In the genomic region with DNA sequence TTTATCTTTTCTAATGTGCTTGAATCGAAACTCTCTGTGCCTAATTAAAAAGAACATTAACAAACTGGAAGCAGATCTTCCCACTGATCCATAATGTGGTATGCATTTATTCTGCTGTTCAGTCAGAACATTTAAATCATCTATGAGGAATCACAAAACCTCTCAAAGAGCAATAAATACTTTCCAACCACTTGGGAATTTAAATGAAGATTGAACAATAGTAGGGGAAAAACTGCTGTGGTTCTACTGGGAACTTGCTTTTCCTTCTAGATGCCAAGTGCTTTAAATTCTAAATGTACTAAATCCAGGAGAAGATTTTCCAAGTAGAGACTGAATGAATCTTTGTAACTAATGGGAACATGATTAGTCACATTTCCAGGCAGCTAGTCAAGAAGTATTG, we compare ENCODE assay signal across 26 cellular contexts. TPM values are rescaled to one million over a fixed set of nuclear protein-coding genes. Genes with fewer than 3 reads are reported as not detected.
DNase-seq lines count a peak whose midpoint lies in the region; ATAC-seq, FAIRE-seq and TF ChIP-seq lines count a peak whose summit lies in the region.
"Had no signal": no experiment of that assay in that cellular context is flagged by ENCODE, and none has a peak within 500 bp of the region (broad histone marks: within the 10 kb centered on the region; RNA-seq: fewer than 3 reads in every experiment).

No MANE protein-coding gene starts in this region.

- ATAC-seq in gastrocnemius medialis (no peak), HG02588 (IDR thresholded peaks at IDR 0.05; ENCODE audit: unreplicated experiment) (no peak)
- ATAC-seq: A549, SK-N-SH treated with all-trans-retinoic acid at 6 μM for 48 hours had no signal

- H2BK12ac ChIP-seq in H1 (ENCODE audit: low read depth, low read length), result no peak overlapping the region

- H3K9ac ChIP-seq in H1 (replicated peaks in 1 of 4; ENCODE audit: extremely low read depth in 1 of 4, low read depth in 3 of 4, low read length in 3 of 4), result no peak overlapping the region

- H3K9me3 ChIP-seq in H1 (ENCODE audit: insufficient read depth in 2 of 2, low read depth in 1 of 2, low read length in 1 of 2) (no peaks in the 10 kb centered on the region), gastrocnemius medialis (no peaks in the 10 kb centered on the region)
- H3K9me3 ChIP-seq: A549 had no signal

- H3K56ac ChIP-seq in H1 (replicated peaks; ENCODE audit: insufficient read length, low read depth, low read length), result no peak overlapping the region

- no peak overlapping the region for H3K23ac ChIP-seq in H1 (ENCODE audit: insufficient read length)

- H3K27ac ChIP-seq in H1 (ENCODE audit: low read depth, low read length) (no peak overlapping the region), gastrocnemius medialis (peak overlapping the region in 3 of 4 donors; percentile 24 to 58 (median 32))
- H3K27ac ChIP-seq: A549 had no signal

- H4K8ac ChIP-seq in H1 (ENCODE audit: extremely low read depth, insufficient read depth, low read length), result no peak overlapping the region

- peak overlapping the region; percentile 63; the same call in 1 of the 2 replicates for H2AFZ ChIP-seq in H1 (ENCODE audit: low read length)

- TF ChIP-seq CTCF in H1 (IDR thresholded peaks at IDR 0.05; ENCODE audit: control extremely low read depth in 1 of 3, insufficient read depth in 1 of 3, low read depth in 1 of 3, low read length in 3 of 3), result no peak
- TF ChIP-seq CTCF in gastrocnemius medialis (IDR thresholded peaks at IDR 0.05 in 4 of 5, conservative IDR thresholded peaks at IDR 0.05 in 1 of 5), result no peak

- H4K20me1 ChIP-seq in H1 (replicated peaks in 1 of 2; ENCODE audit: control insufficient read depth in 1 of 2, insufficient read depth in 2 of 2, low read length in 2 of 2), result no peaks in the 10 kb centered on the region

- H3K27me3 ChIP-seq in H1 (replicated peaks in 1 of 4; ENCODE audit: control insufficient read depth in 3 of 4, extremely low read depth in 1 of 4, insufficient read depth in 3 of 4, low read length in 3 of 4), result no peaks in the 10 kb centered on the region
- H3K27me3 ChIP-seq in gastrocnemius medialis, result no peaks in the 10 kb centered on the region

- H2BK120ac ChIP-seq in H1 (replicated peaks; ENCODE audit: low read depth, low read length), result no peak overlapping the region

- TF ChIP-seq EP300 in H1 (IDR thresholded peaks at IDR 0.05; ENCODE audit: borderline replicate concordance in 1 of 2, low read depth in 2 of 2, low read length in 2 of 2), result no peak

- no peak overlapping the region for H3K18ac ChIP-seq in H1 (ENCODE audit: extremely low read depth, low read length)

- no peak overlapping the region for H3K4me2 ChIP-seq in H1 (ENCODE audit: insufficient read depth in 1 of 2, low read depth in 2 of 2, low read length in 2 of 2)
- H3K4me2 ChIP-seq: A549 had no signal

- no peak for TF ChIP-seq RAD21 in H1 (IDR thresholded peaks at IDR 0.05 in 1 of 2, conservative IDR thresholded peaks at IDR 0.05 in 1 of 2; ENCODE audit: low read depth in 2 of 2, low read length in 2 of 2)

- no peak overlapping the region for H3K4ac ChIP-seq in H1 (replicated peaks; ENCODE audit: insufficient read length, low read depth, low read length)

- in situ Hi-C loops in gastrocnemius medialis (cut with MboI; ENCODE audit: low sequenced_read_pairs in 4 of 4), result no loop called here

- 62% methylated on average over 1 of the region's 1 CpG; no CpG with 5 or more reads in 1 of the 2 experiments for WGBS in H1 (ENCODE audit: extremely low coverage in 1 of 2, insufficient coverage in 1 of 2, insufficient read length in 1 of 2, insufficient replicate concordance in 2 of 2, low coverage in 1 of 2, low lambda C conversion rate in 2 of 2, missing lambda C conversion rate in 1 of 2), 2 experiments

- FAIRE-seq in H1 (lab: Jason Lieb, UNC), result no peak
- FAIRE-seq: A549, GM18507, RCC 7860 had no signal

- H3K23me2 ChIP-seq in H1 (ENCODE audit: low read depth, low read length), result no peaks in the 10 kb centered on the region

- peak; percentile 57 for DNase-seq in DMS79 (lab: John Stamatoyannopoulos, UW)
- DNase-seq in astrocyte of the hippocampus (ENCODE audit: low read depth, low spot score), result peak; percentile 79
- no peak for DNase-seq in H1 (ENCODE audit: low read depth in 1 of 2, low spot score in 2 of 2)
- no peak for DNase-seq in gastrocnemius medialis
- DNase-seq in AG20443 (ENCODE audit: low spot score), result no peak
- no peak for DNase-seq in NCI-H2227 (lab: John Stamatoyannopoulos, UW; ENCODE audit: unreplicated experiment)
- no peak for DNase-seq in CD1c-positive myeloid dendritic cell (ENCODE audit: extremely low spot score)
- DNase-seq: Calu3, GOT3, HCEC 1CT, Kasumi-1, NCI-H1092 treated with DMSO at 0.1 percent for 48 hours, NCI-H1436, NCI-H187 treated with DMSO at 0.1 percent for 48 hours, NCI-H2171 treated with DMSO at 0.1 percent for 48 hours, NCI-H524 treated with DMSO at 0.1 percent for 48 hours, NCI-H774 had no signal

- H3K36me3 ChIP-seq in H1 (ENCODE audit: control insufficient read depth in 2 of 4, insufficient read depth in 4 of 4, low read length in 3 of 4) (no peaks in the 10 kb centered on the region), gastrocnemius medialis (peaks cover 0 to 60% of the 10 kb centered on the region in 2 donors)

- H3K79me1 ChIP-seq in H1 (ENCODE audit: low read depth, low read length), result no peaks in the 10 kb centered on the region

- CTCF ChIA-PET in H1 (lab: Charles Lee; ENCODE audit: partially characterized antibody), result no interaction called here

- H3K14ac ChIP-seq in H1 (ENCODE audit: insufficient read length), result no peak overlapping the region

- TF ChIP-seq POLR2A in H1 (IDR thresholded peaks at IDR 0.05; ENCODE audit: control extremely low read depth in 1 of 2, low read depth in 2 of 2, low read length in 2 of 2) (no peak), gastrocnemius medialis (IDR thresholded peaks at IDR 0.05) (no peak)

- no peaks in the 10 kb centered on the region for H3K79me2 ChIP-seq in H1 (ENCODE audit: control insufficient read depth in 1 of 2, insufficient read depth in 2 of 2, low read length in 2 of 2)

- no peak overlapping the region for H2BK15ac ChIP-seq in H1 (ENCODE audit: low read length)

- H4K91ac ChIP-seq in H1 (replicated peaks; ENCODE audit: insufficient read length, low read length), result no peak overlapping the region

- H2BK20ac ChIP-seq in H1 (ENCODE audit: low read length), result no peak overlapping the region

- intact Hi-C loops in gastrocnemius medialis (cut with DNase I; ENCODE audit: low total_unique reads), result no loop called here

- POLR2A ChIA-PET in H1 (lab: Charles Lee; ENCODE audit: partially characterized antibody), result no interaction called here

- H3K4me1 ChIP-seq in H1 (replicated peaks in 1 of 4; ENCODE audit: control insufficient read depth in 3 of 4, insufficient read depth in 4 of 4, low read length in 3 of 4) (no peaks in the 10 kb centered on the region), gastrocnemius medialis (peaks cover 0 to 4% of the 10 kb centered on the region in 2 donors)

- no peak overlapping the region for H3K4me3 ChIP-seq in H1 (ENCODE audit: extremely low read depth in 1 of 4, insufficient read depth in 2 of 4, low read depth in 3 of 4, low read length in 4 of 4)
- H3K4me3 ChIP-seq in gastrocnemius medialis, result no peak overlapping the region
- H3K4me3 ChIP-seq: A549 had no signal

- H2AK5ac ChIP-seq in H1 (ENCODE audit: low read depth, low read length), result no peak overlapping the region

- H4K5ac ChIP-seq in H1 (ENCODE audit: insufficient read length, low read depth, low read length), result no peak overlapping the region

- no peak overlapping the region for H2BK5ac ChIP-seq in H1 (ENCODE audit: low read depth, low read length)

TF ChIP-seq in H1, 55 proteins besides CTCF, POLR2A, EP300 and RAD21 (continues in another document):
- TF ChIP-seq, protein P1, sequence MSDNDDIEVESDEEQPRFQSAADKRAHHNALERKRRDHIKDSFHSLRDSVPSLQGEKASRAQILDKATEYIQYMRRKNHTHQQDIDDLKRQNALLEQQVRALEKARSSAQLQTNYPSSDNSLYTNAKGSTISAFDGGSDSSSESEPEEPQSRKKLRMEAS (IDR thresholded peaks at IDR 0.05), result no peak
- TF ChIP-seq CEBPB (IDR thresholded peaks at IDR 0.05; ENCODE audit: low read depth, low read length) (no peak), CREB1 (IDR thresholded peaks at IDR 0.05) (no peak)
- TF ChIP-seq, protein P2, sequence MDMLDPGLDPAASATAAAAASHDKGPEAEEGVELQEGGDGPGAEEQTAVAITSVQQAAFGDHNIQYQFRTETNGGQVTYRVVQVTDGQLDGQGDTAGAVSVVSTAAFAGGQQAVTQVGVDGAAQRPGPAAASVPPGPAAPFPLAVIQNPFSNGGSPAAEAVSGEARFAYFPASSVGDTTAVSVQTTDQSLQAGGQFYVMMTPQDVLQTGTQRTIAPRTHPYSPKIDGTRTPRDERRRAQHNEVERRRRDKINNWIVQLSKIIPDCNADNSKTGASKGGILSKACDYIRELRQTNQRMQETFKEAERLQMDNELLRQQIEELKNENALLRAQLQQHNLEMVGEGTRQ (IDR thresholded peaks at IDR 0.05; ENCODE audit: low read length), result no peak

RNA-seq across cellular contexts. Expression of a gene that starts 12.3 kb away (rescaled TPM):
- 22.5 and 23.3 TPM in 2 replicates for total RNA-seq in H1 (2021; fragmentation: NEBNext Ultra II Directional; extraction: Animal tissue kit (Norgen Biotek cat#: 25700))
- polyA plus RNA-seq in H1 (2011; rRNA removed), result 8.1 and 13.3 TPM in 2 replicates
- polyA plus RNA-seq in H1 (2011; cell fraction: cytosol; rRNA removed), result 13.8 TPM
- polyA plus RNA-seq in H1 (2011; cell fraction: nucleus; rRNA removed), result 25.0 TPM
- 12.0 to 18.4 TPM (median 14.4 TPM) in 4 replicates for polyA plus RNA-seq in H1 (2012, experiment 1 of 2)
- polyA plus RNA-seq in H1 (2012, experiment 2 of 2), result 22.0 TPM
- 20.1 TPM for polyA plus RNA-seq in H1 (2013, experiment 1 of 2)
- 20.8 TPM for polyA plus RNA-seq in H1 (2013, experiment 2 of 2)
- 4.1 and 6.3 TPM in 2 replicates for polyA minus RNA-seq in H1 (2011; rRNA and poly(A)+ RNA removed)
- polyA minus RNA-seq in H1 (2011; cell fraction: cytosol; rRNA and poly(A)+ RNA removed), result 13.0 TPM
- 42.9 TPM for polyA minus RNA-seq in H1 (2011; cell fraction: nucleus; rRNA and poly(A)+ RNA removed)
- 10 to 100 TPM; 32.3 to 67.3 (median 36.1) TPM for total RNA-seq in gastrocnemius medialis

RNA-seq across cellular contexts. Expression of a gene that starts 54.1 kb away (rescaled TPM):
- total RNA-seq in H1 (2021; fragmentation: NEBNext Ultra II Directional; extraction: Animal tissue kit (Norgen Biotek cat#: 25700)), result 0.07 TPM in 1 of 2 replicates, not detected in the other
- 0.02 TPM in 1 of 2 replicates, not detected in the other for polyA plus RNA-seq in H1 (2011; rRNA removed)
- polyA plus RNA-seq in H1 (2011; cell fraction: cytosol; rRNA removed), result 0.04 TPM
- polyA plus RNA-seq in H1 (2011; cell fraction: nucleus; rRNA removed), result not detected
- 0.07 to 0.18 TPM in 2 of 4 replicates, not detected in the others for polyA plus RNA-seq in H1 (2012, experiment 1 of 2)
- not detected for polyA plus RNA-seq in H1 (2012, experiment 2 of 2)
- polyA plus RNA-seq in H1 (2013, experiment 1 of 2), result 0.14 TPM
- polyA plus RNA-seq in H1 (2013, experiment 2 of 2), result 0.15 TPM
- polyA minus RNA-seq in H1 (2011; rRNA and poly(A)+ RNA removed), result not detected in 2 replicates
- not detected for polyA minus RNA-seq in H1 (2011; cell fraction: cytosol; rRNA and poly(A)+ RNA removed)
- not detected for polyA minus RNA-seq in H1 (2011; cell fraction: nucleus; rRNA and poly(A)+ RNA removed)
- under 1 TPM in 1 of 4 donors, not detected in 3; 0.66 TPM for total RNA-seq in gastrocnemius medialis
- total RNA-seq: G401, HT-29, M059J had no signal
- polyA plus RNA-seq: CD14-positive monocyte had no signal

Comparison
In these comparisons a context has a peak if more than half of its experiments do, and no peak if none do; other contexts are left out.
1. DNase-seq: peak in DMS79 (single experiment) and astrocyte of the hippocampus (single experiment); none in H1 (0 of 2), gastrocnemius medialis (0 of 2), AG20443 (single experiment), NCI-H2227 (single experiment) and CD1c-positive myeloid dendritic cell (single experiment).